ENCODE assay signal across 1 cellular context in genomic region chr5:176870110-176870591, GRCh38.
TF ChIP-seq lines count a peak whose summit lies in the region.

No MANE protein-coding gene starts in this region.

TF ChIP-seq in HepG2, 621 proteins besides CTCF, POLR2A, EP300 and RAD21 (continued from another document):
- TF ChIP-seq ZNF687 (CRISPR knock-in tag; IDR thresholded peaks at IDR 0.05) (peak; percentile 28; the same call in 1 of the 2 replicates), ZFY (CRISPR knock-in tag; IDR thresholded peaks at IDR 0.05) (peak; percentile 43; the same call in 1 of the 2 replicates), ATF3 (CRISPR knock-in tag; IDR thresholded peaks at IDR 0.05) (peak; percentile 70), HIC2 (CRISPR knock-in tag; IDR thresholded peaks at IDR 0.05; ENCODE audit: low read depth) (0 out of 2 replicates have a peak, but pooled peaks have one; percentile 78), HMGXB4 (CRISPR knock-in tag; IDR thresholded peaks at IDR 0.05; ENCODE audit: borderline replicate concordance in 1 of 2, low read depth in 1 of 2) (0 out of 4 replicates have a peak, but pooled peaks of 1 of the 2 experiments have one; percentile 20), SIN3A (IDR thresholded peaks at IDR 0.05; ENCODE audit: borderline replicate concordance, low read depth, low read length) (no peak), HOXA3 (CRISPR knock-in tag; IDR thresholded peaks at IDR 0.05) (peak; percentile 70), FOSL2 (CRISPR knock-in tag; IDR thresholded peaks at IDR 0.05) (peak; percentile 86), CREM (IDR thresholded peaks at IDR 0.05) (peak; percentile 76), CREM (CRISPR knock-in tag; IDR thresholded peaks at IDR 0.05) (peak; percentile 65; the same call in 1 of the 2 replicates), TFAP4 (IDR thresholded peaks at IDR 0.05; ENCODE audit: borderline replicate concordance, low read depth) (0 out of 2 replicates have a peak, but pooled peaks have one; percentile 12), ZFX (CRISPR knock-in tag; IDR thresholded peaks at IDR 0.05; ENCODE audit: low read depth) (peak; percentile 55), ZNF772 (CRISPR knock-in tag; IDR thresholded peaks at IDR 0.05) (0 out of 2 replicates have a peak, but pooled peaks have one; percentile 25), MAZ (IDR thresholded peaks at IDR 0.05; ENCODE audit: borderline replicate concordance, low read depth, low read length) (no peak), MAZ (CRISPR knock-in tag; IDR thresholded peaks at IDR 0.05; ENCODE audit: low read depth) (peak; percentile 41; the same call in 1 of the 2 replicates), SRSF9 (IDR thresholded peaks at IDR 0.05; ENCODE audit: borderline replicate concordance, insufficient read depth, low read depth, low read length, poor library complexity, severe bottlenecking) (no peak), HNRNPL (IDR thresholded peaks at IDR 0.05; ENCODE audit: low read depth, low read length) (0 out of 2 replicates have a peak, but pooled peaks have one; percentile 29), TRAFD1 (CRISPR knock-in tag; IDR thresholded peaks at IDR 0.05; ENCODE audit: borderline replicate concordance) (no peak), HNRNPLL (IDR thresholded peaks at IDR 0.05; ENCODE audit: low read depth, low read length, poor library complexity, severe bottlenecking) (peak; percentile 23), SOX6 (IDR thresholded peaks at IDR 0.05) (no peak), SOX6 (CRISPR knock-in tag; IDR thresholded peaks at IDR 0.05) (0 out of 2 replicates have a peak, but pooled peaks have one; percentile 15), FUBP1 (CRISPR knock-in tag; IDR thresholded peaks at IDR 0.05; ENCODE audit: borderline replicate concordance) (no peak), ZFP91 (CRISPR knock-in tag; IDR thresholded peaks at IDR 0.05; ENCODE audit: borderline replicate concordance) (peak; percentile 40; the same call in 1 of the 2 replicates), ATF2 (CRISPR knock-in tag; IDR thresholded peaks at IDR 0.05) (0 out of 2 replicates have a peak, but pooled peaks have one; percentile 28), ZZZ3 (CRISPR knock-in tag; IDR thresholded peaks at IDR 0.05; ENCODE audit: borderline replicate concordance) (no peak), XBP1 (CRISPR knock-in tag; IDR thresholded peaks at IDR 0.05) (no peak), XRCC5 (optimal IDR thresholded peaks at IDR 0.05; ENCODE audit: low read length) (peak; percentile 74), ZBTB21 (CRISPR knock-in tag; IDR thresholded peaks at IDR 0.05) (peak; percentile 90), PTBP1 (IDR thresholded peaks at IDR 0.05; ENCODE audit: low read depth, low read length, poor library complexity, severe bottlenecking) (no peak), EED (CRISPR knock-in tag; IDR thresholded peaks at IDR 0.05) (peak; percentile 27; the same call in 1 of the 2 replicates), SMARCE1 (IDR thresholded peaks at IDR 0.05; ENCODE audit: borderline replicate concordance) (no peak), POGK (CRISPR knock-in tag; conservative IDR thresholded peaks at IDR 0.05) (0 out of 2 replicates have a peak, but pooled peaks have one; percentile 59), KDM2A (CRISPR knock-in tag; IDR thresholded peaks at IDR 0.05; ENCODE audit: borderline replicate concordance, low read depth) (peak; percentile 43; the same call in 1 of the 2 replicates), ZNF263 (CRISPR knock-in tag; IDR thresholded peaks at IDR 0.05) (peak; percentile 96), SMC3 (IDR thresholded peaks at IDR 0.05; ENCODE audit: low read length) (0 out of 2 replicates have a peak, but pooled peaks have one; percentile 4), SAP130 (CRISPR knock-in tag; IDR thresholded peaks at IDR 0.05; ENCODE audit: low read depth) (0 out of 2 replicates have a peak, but pooled peaks have one; percentile 22), ZNF12 (CRISPR knock-in tag; IDR thresholded peaks at IDR 0.05) (no peak), STAG1 (CRISPR knock-in tag; IDR thresholded peaks at IDR 0.05) (peak; percentile 57)
